9 cellular contexts compared by ENCODE assay signal in the genomic region with DNA sequence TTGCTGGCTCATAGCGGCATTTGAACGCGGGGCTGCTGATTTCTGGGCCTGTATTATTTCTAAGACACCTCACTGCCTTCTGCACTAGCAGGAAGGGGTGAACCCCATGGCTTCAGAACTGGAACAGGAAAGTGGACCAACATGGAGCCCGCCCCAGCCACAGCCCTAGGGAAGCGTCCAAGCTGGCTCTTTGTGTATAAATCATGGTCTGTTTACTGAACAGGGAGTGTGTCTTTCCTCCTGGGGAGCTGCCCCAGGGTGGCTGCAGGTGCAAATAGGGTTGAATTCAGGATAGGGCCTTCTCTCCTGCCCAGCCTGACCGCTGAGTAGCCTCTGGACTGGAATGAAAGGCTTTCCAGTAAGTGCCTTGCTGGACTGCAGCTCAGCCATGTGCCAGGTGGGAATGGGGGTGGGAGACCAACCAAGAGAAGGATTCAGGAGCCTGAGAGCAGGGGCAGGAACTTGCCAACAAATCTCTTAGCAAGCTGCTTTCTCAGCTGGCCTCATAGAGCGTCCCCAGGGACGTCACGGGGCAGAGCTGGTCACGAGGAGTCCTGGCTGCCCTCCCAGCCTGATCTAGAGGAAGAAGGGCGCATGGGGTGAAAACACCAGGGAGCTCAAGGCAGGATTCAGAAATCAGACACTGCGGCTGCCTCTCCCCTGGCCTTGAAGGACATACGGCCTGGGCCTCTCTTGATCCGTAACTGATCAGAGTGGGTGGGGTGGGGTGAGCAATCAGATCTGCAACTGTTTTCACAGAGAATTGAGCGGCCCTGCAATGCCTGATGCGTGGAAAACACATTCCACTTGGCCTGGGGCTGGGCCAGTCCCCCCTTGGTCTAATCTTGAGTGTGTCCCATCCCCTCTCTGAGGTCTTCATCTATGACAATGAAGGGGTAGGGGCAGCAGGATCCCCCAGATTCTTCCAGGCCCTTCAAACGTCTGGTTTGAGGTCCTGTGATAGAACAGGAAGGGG. TPM values are rescaled to one million over a fixed set of nuclear protein-coding genes. Genes with fewer than 3 reads are reported as not detected.
A peak's percentile ranks its signal among the peaks of the same experiment; 100 is the strongest.
DNase-seq lines count a peak whose midpoint lies in the region; ATAC-seq and TF ChIP-seq lines count a peak whose summit lies in the region.
"Had no signal": no experiment of that assay in that cellular context is flagged by ENCODE, and none has a peak within 500 bp of the region (broad histone marks: within the 10 kb centered on the region; RNA-seq: fewer than 3 reads in every experiment).

No MANE protein-coding gene starts in this region.

- peak overlapping the region; percentile 64 for H3K27ac ChIP-seq in osteoblast (ENCODE audit: low read depth, low read length)

- no peaks in the 10 kb centered on the region for H3K79me2 ChIP-seq in osteoblast (ENCODE audit: insufficient read depth, low read length)

- no peaks in the 10 kb centered on the region for H3K27me3 ChIP-seq in BE2C
- peaks cover 21% of the 10 kb centered on the region for H3K27me3 ChIP-seq in osteoblast (ENCODE audit: insufficient read depth, low read length)

- peak overlapping the region; percentile 82 for H2AFZ ChIP-seq in osteoblast (ENCODE audit: low read length)

- H3K36me3 ChIP-seq in BE2C = no peaks in the 10 kb centered on the region
- no peaks in the 10 kb centered on the region for H3K36me3 ChIP-seq in osteoblast (ENCODE audit: insufficient read depth, low read length)

- H4K20me1 ChIP-seq in osteoblast (ENCODE audit: insufficient read depth, low read length) = no peaks in the 10 kb centered on the region

- TF ChIP-seq CTCF in BE2C (IDR thresholded peaks at IDR 0.05; ENCODE audit: low read depth, low read length) (no peak), fibroblast of the aortic adventitia (IDR thresholded peaks at IDR 0.05; ENCODE audit: insufficient read depth, low read length) (no peak), osteoblast (IDR thresholded peaks at IDR 0.05; ENCODE audit: extremely low read depth, low read depth, low read length) (no peak)

- H3K9me3 ChIP-seq in BE2C (no peaks in the 10 kb centered on the region), osteoblast (ENCODE audit: low read depth, low read length) (peaks cover 6% of the 10 kb centered on the region)

- peak; percentile 80 for DNase-seq in BE2C
- DNase-seq in NCI-H69 (lab: John Stamatoyannopoulos, UW) = peak; percentile 92
- DNase-seq in fibroblast of the aortic adventitia (ENCODE audit: low read depth) = peak; percentile 94
- DNase-seq in osteoblast (ENCODE audit: insufficient read length, low spot score, missing footprints) = peak; percentile 97
- no peak for DNase-seq in AML-193 (lab: John Stamatoyannopoulos, UW)
- no peak for DNase-seq in cerebellar cortex (ENCODE audit: low spot score)
- DNase-seq: stimulated activated CD4-positive, alpha-beta T cell treated with anti-CD3 and anti-CD28 coated beads, Interleukin-1b, Interleukin-23, amount 100 ng/mL, for 48 hours had no signal

- H3K4me1 ChIP-seq in BE2C (peaks cover 9% of the 10 kb centered on the region; the same call in 1 of the 2 replicates), osteoblast (ENCODE audit: insufficient read depth, low read length) (peaks cover 13% of the 10 kb centered on the region)

- peak overlapping the region; percentile 52 for H3K4me2 ChIP-seq in osteoblast (ENCODE audit: insufficient read depth, low read length)

- ATAC-seq in GM18873 (IDR thresholded peaks at IDR 0.05; ENCODE audit: low FRiP score, unreplicated experiment) = no peak
- ATAC-seq in GM18861 (IDR thresholded peaks at IDR 0.05; ENCODE audit: unreplicated experiment) = no peak

- H3K4me3 ChIP-seq in BE2C (ENCODE audit: low read depth, low read length) (no peak overlapping the region), fibroblast of the aortic adventitia (ENCODE audit: low read depth, low read length) (no peak overlapping the region), osteoblast (ENCODE audit: insufficient read depth, low read length) (no peak overlapping the region)

RNA-seq across cellular contexts. Expression of gene SELENON, which starts 56.5 kb away (rescaled TPM):
- 19.0 TPM for polyA plus RNA-seq in BE2C (2012; ENCODE audit: insufficient read depth, insufficient read length, low read depth)
- total RNA-seq in fibroblast of the aortic adventitia (ENCODE audit: low replicate concordance) (10.2 and 35.0 TPM in 2 replicates), osteoblast (33.7 and 45.1 TPM in 2 replicates)

Comparison
In these comparisons a context has a peak if more than half of its experiments do, and no peak if none do; other contexts are left out.
1. DNase-seq: peak in BE2C (single experiment), NCI-H69 (single experiment), fibroblast of the aortic adventitia (single experiment) and osteoblast (single experiment); none in AML-193 (0 of 2) and cerebellar cortex (single experiment).